20 cellular contexts compared by ENCODE assay signal in genomic region chr5:94941113-94941765, GRCh38.
DNase-seq lines count a peak whose midpoint lies in the region; ATAC-seq, FAIRE-seq and TF ChIP-seq lines count a peak whose summit lies in the region.
"Had no signal": no experiment of that assay in that cellular context is flagged by ENCODE, and none has a peak within 500 bp of the region (broad histone marks: within the 10 kb centered on the region; RNA-seq: fewer than 3 reads in every experiment).

No MANE protein-coding gene starts in this region.

- TF ChIP-seq CTCF in HEK293 (tag by site-specific recombination; IDR thresholded peaks at IDR 0.05) (no peak), bronchial epithelial cell (IDR thresholded peaks at IDR 0.05; ENCODE audit: insufficient read depth, low read length, severe bottlenecking) (no peak)

- H3K9me3 ChIP-seq in HEK293 (ENCODE audit: control insufficient read depth, insufficient read depth, low read depth, low read length) (no peaks in the 10 kb centered on the region), iPS-18a (ENCODE audit: control insufficient read depth, low read depth, low read length) (no peaks in the 10 kb centered on the region)
- H3K9me3 ChIP-seq: BLaER1 treated with 17β-estradiol and CSF1 and Interleukin-3, amounts not matched to agents 10 nM and 100 nM; MG63 had no signal

- CTCF ChIA-PET in HEK293 (lab: Yijun Ruan, JAX), result no interaction called here

- peak; percentile 12 for DNase-seq in bronchial epithelial cell (ENCODE audit: low read depth)
- peak; percentile 4 for DNase-seq in renal cortical epithelial cell (ENCODE audit: low read depth)
- DNase-seq in activated CD8-positive, alpha-beta memory T cell treated with anti-CD3 and anti-CD28 coated beads, Interleukin-2, amount 50 U/mL, for 48 hours, result no peak
- DNase-seq: CD8-positive, alpha-beta memory T cell; HCEC 1CT; Karpas-422; MG63; NCI-H1048; NCI-H1436 treated with DMSO at 0.1 percent for 48 hours; NCI-H2029; NCI-H2171 treated with DMSO at 0.1 percent for 48 hours; NCI-H446; NCI-H526 treated with DMSO at 0.1 percent for 48 hours had no signal

- peak overlapping the region; percentile 11 for H3K9ac ChIP-seq in iPS-18a (ENCODE audit: low read length)
- H3K9ac ChIP-seq: BLaER1 treated with 17β-estradiol and CSF1 and Interleukin-3, amounts not matched to agents 10 nM and 100 nM had no signal

- H3K27ac ChIP-seq in HEK293 (ENCODE audit: extremely low read depth, low read depth, low read length) (no peak overlapping the region), iPS-18a (ENCODE audit: low read length) (no peak overlapping the region)
- H3K27ac ChIP-seq: BLaER1 treated with 17β-estradiol and CSF1 and Interleukin-3, amounts not matched to agents 10 nM and 100 nM had no signal

- POLR2A ChIA-PET in HEK293 (lab: Yijun Ruan, JAX), result no interaction called here

- no peaks in the 10 kb centered on the region for H3K4me1 ChIP-seq in HEK293 (ENCODE audit: control insufficient read depth, insufficient read depth, low read length)
- peaks cover 7% of the 10 kb centered on the region for H3K4me1 ChIP-seq in iPS-18a (ENCODE audit: control insufficient read depth, low read depth, low read length)

- no peak for FAIRE-seq in bronchial epithelial cell (lab: Jason Lieb, UNC)
- FAIRE-seq: GM12892 had no signal

- H3K4me3 ChIP-seq in HEK293 (ENCODE audit: low read depth, low read length) (no peak overlapping the region), bronchial epithelial cell (ENCODE audit: low read depth, low read length) (no peak overlapping the region), iPS-18a (ENCODE audit: low read length) (no peak overlapping the region)
- H3K4me3 ChIP-seq: BLaER1 treated with 17β-estradiol and CSF1 and Interleukin-3, amounts not matched to agents 10 nM and 100 nM; MG63 had no signal

- no peak for ATAC-seq in HG03159 (IDR thresholded peaks at IDR 0.05; ENCODE audit: unreplicated experiment)
- no peak for ATAC-seq in GM21529 (IDR thresholded peaks at IDR 0.05; ENCODE audit: unreplicated experiment)
- ATAC-seq: Panc1 had no signal

- H3K27me3 ChIP-seq in bronchial epithelial cell (ENCODE audit: control insufficient read depth, insufficient read depth, low read length) (no peaks in the 10 kb centered on the region), iPS-18a (ENCODE audit: control insufficient read depth, insufficient read depth, low read length) (no peaks in the 10 kb centered on the region)
- H3K27me3 ChIP-seq: BLaER1 treated with 17β-estradiol and CSF1 and Interleukin-3, amounts not matched to agents 10 nM and 100 nM; MG63 had no signal

- H3K36me3 ChIP-seq in HEK293 (ENCODE audit: control insufficient read depth in 2 of 2, insufficient read depth in 1 of 2, low read length in 2 of 2) (no peaks in the 10 kb centered on the region), bronchial epithelial cell (ENCODE audit: control insufficient read depth, insufficient read depth, low read length) (no peaks in the 10 kb centered on the region), iPS-18a (ENCODE audit: control insufficient read depth, low read depth, low read length) (no peaks in the 10 kb centered on the region)
- H3K36me3 ChIP-seq: MG63 had no signal

TF ChIP-seq in HEK293, 187 proteins besides CTCF, POLR2A, EP300 and RAD21:
- TF ChIP-seq ZBTB17 (tag by site-specific recombination; IDR thresholded peaks at IDR 0.05) (0 out of 2 replicates have a peak, but pooled peaks have one; percentile 23), ZFP3 (tag by site-specific recombination; IDR thresholded peaks at IDR 0.05; ENCODE audit: low read depth) (no peak), ZBTB26 (tag by site-specific recombination; optimal IDR thresholded peaks at IDR 0.05) (no peak), PRDM6 (tag by site-specific recombination; IDR thresholded peaks at IDR 0.05) (no peak), SP7 (tag by site-specific recombination; IDR thresholded peaks at IDR 0.05) (no peak), HOXA7 (CRISPR knock-in tag; IDR thresholded peaks at IDR 0.05; ENCODE audit: borderline replicate concordance) (no peak), ZNF391 (tag by site-specific recombination; IDR thresholded peaks at IDR 0.05; ENCODE audit: borderline replicate concordance, low read depth) (no peak), KLF1 (tag by site-specific recombination; IDR thresholded peaks at IDR 0.05) (no peak)
TF ChIP-seq in HEK293: peak in this region for 1.
